Comparison of ENCODE assay signal across 1 cellular context in genomic region chr22:27962268-27963191, GRCh38.
TF ChIP-seq lines count a peak whose summit lies in the region.

No MANE protein-coding gene starts in this region.

TF ChIP-seq in IMR-90, 13 proteins besides CTCF, POLR2A, EP300 and RAD21 (continued from another document):
- TF ChIP-seq RFX5 (IDR thresholded peaks at IDR 0.05; ENCODE audit: low read depth, low read length) (no peak), CEBPB (IDR thresholded peaks at IDR 0.05; ENCODE audit: low read depth, low read length) (no peak), ELK1 (IDR thresholded peaks at IDR 0.05; ENCODE audit: borderline replicate concordance, low read depth, low read length) (no peak), CHD1 (IDR thresholded peaks at IDR 0.05; ENCODE audit: low read depth, low read length) (no peak), RCOR1 (IDR thresholded peaks at IDR 0.05; ENCODE audit: insufficient replicate concordance, low read length) (no peak), USF2 (IDR thresholded peaks at IDR 0.05; ENCODE audit: low read depth, low read length) (no peak)
TF ChIP-seq in IMR-90: peak in this region for 0.
